ENCODE assay signal across 25 cellular contexts in genomic region chr16:83013071-83013470, GRCh38.
"Had no signal": no experiment of that assay in that cellular context is flagged by ENCODE, and none has a peak within 500 bp of the region (broad histone marks: within the 10 kb centered on the region; RNA-seq: fewer than 3 reads in every experiment).

No MANE protein-coding gene starts in this region.

- H3K4me1 ChIP-seq: esophagus squamous epithelium, gastrocnemius medialis, lower lobe of right lung, parathyroid adenoma, thyroid gland, vagina had no signal

- H3K79me2 ChIP-seq: parathyroid adenoma had no signal

- H3K4me2 ChIP-seq: smooth muscle cell had no signal

- H2AFZ ChIP-seq: parathyroid adenoma had no signal

- H3K4me3 ChIP-seq: esophagus squamous epithelium, gastrocnemius medialis, lower lobe of right lung, smooth muscle cell, thyroid gland, vagina had no signal

- H3K27me3 ChIP-seq: esophagus squamous epithelium, gastrocnemius medialis, neutrophil, thyroid gland, vagina had no signal

- H3K9me3 ChIP-seq: esophagus squamous epithelium, gastrocnemius medialis, lower lobe of right lung, neutrophil, thyroid gland, vagina had no signal

- DNase-seq: cortex of kidney; effector memory CD8-positive, alpha-beta T cell; erythroblast; esophagus squamous epithelium; gastrocnemius medialis; head of caudate nucleus; left ventricle myocardium superior; lower lobe of right lung; naive B cell; stimulated activated CD4-positive, alpha-beta T cell treated with anti-CD3 and anti-CD28 coated beads, Interleukin-12 subunit alpha, Interleukin-12 subunit beta, amount 100 ng/mL, for 4 hours; stimulated activated CD4-positive, alpha-beta T cell treated with anti-CD3 and anti-CD28 coated beads, Interleukin-1b, Interleukin-23, amount 100 ng/mL, for 48 hours; stimulated activated CD4-positive, alpha-beta T cell treated with anti-CD3 and anti-CD28 coated beads, Interleukin-4, amount 100 ng/mL, for 1 hour; stimulated activated CD8-positive, alpha-beta memory T cell treated with anti-CD3 and anti-CD28 coated beads, Interleukin-4, amount 100 ng/mL, for 48 hours; stimulated activated naive CD4-positive, alpha-beta T cell; stimulated activated naive CD8-positive, alpha-beta T cell treated with anti-CD3 and anti-CD28 coated beads, Interleukin-15, amount 100 ng/mL, for 72 hours; thyroid gland; trophoblast cell had no signal

- H3K27ac ChIP-seq: esophagus squamous epithelium, gastrocnemius medialis, lower lobe of right lung, neutrophil, parathyroid adenoma, thyroid gland, vagina had no signal

- ATAC-seq: effector memory CD8-positive, alpha-beta T cell; gastrocnemius medialis; left ventricle myocardium superior; lower lobe of right lung; natural killer cell treated with Interleukin-12 subunit alpha and Interleukin-12 subunit beta and Interleukin-15 and Interleukin-18, amount 100 ng/mL, for 72 hours; sciatic nerve; stimulated activated naive CD8-positive, alpha-beta T cell treated with anti-CD3 and anti-CD28 coated beads, Interleukin-15, amount 100 ng/mL, for 72 hours had no signal

- H3K9ac ChIP-seq: parathyroid adenoma had no signal

- H3K36me3 ChIP-seq: esophagus squamous epithelium, gastrocnemius medialis, lower lobe of right lung, neutrophil, thyroid gland, vagina had no signal

- FAIRE-seq: endometrium, keratinocyte had no signal
